32 cellular contexts compared by ENCODE assay signal in genomic region chr7:120189623-120190022, GRCh38.
"Had no signal": no experiment of that assay in that cellular context is flagged by ENCODE, and none has a peak within 500 bp of the region (broad histone marks: within the 10 kb centered on the region; RNA-seq: fewer than 3 reads in every experiment).

No MANE protein-coding gene starts in this region.

- H3K36me3 ChIP-seq: left lung, lower lobe of right lung, neutrophil, ovary, prostate gland, suprapubic skin, thoracic aorta, tibial artery, upper lobe of right lung had no signal

- H3K4me3 Mint-ChIP-seq: immature natural killer cell; naive thymus-derived CD8-positive, alpha-beta T cell; nephron; neural crest cell; stimulated activated naive B cell treated with anti-CD40 and anti-IgM and Interleukin-4, amounts not matched to agents 10 μg/mL and 1 μg/mL and 100 μg/mL, for 72 hours; stimulated activated naive CD8-positive, alpha-beta T cell treated with anti-CD3 and anti-CD28 coated beads, Interleukin-15, Interleukin-2, amounts not matched to agents 100 ng/mL and 50 ng/mL, for 24 hours had no signal

- H3K27me3 Mint-ChIP-seq: naive thymus-derived CD8-positive, alpha-beta T cell; stimulated activated naive B cell treated with anti-CD40 and anti-IgM and Interleukin-4, amounts not matched to agents 10 μg/mL and 1 μg/mL and 100 μg/mL, for 72 hours; stimulated activated naive CD8-positive, alpha-beta T cell treated with anti-CD3 and anti-CD28 coated beads, Interleukin-15, Interleukin-2, amounts not matched to agents 100 ng/mL and 50 ng/mL, for 24 hours had no signal

- H3K27ac Mint-ChIP-seq: immature natural killer cell; naive thymus-derived CD8-positive, alpha-beta T cell; nephron; stimulated activated naive B cell treated with anti-CD40 and anti-IgM and Interleukin-4, amounts not matched to agents 10 μg/mL and 1 μg/mL and 100 μg/mL, for 72 hours; stimulated activated naive CD8-positive, alpha-beta T cell treated with anti-CD3 and anti-CD28 coated beads, Interleukin-15, Interleukin-2, amounts not matched to agents 100 ng/mL and 50 ng/mL, for 24 hours had no signal

- H3K4me1 Mint-ChIP-seq: immature natural killer cell; naive thymus-derived CD8-positive, alpha-beta T cell; nephron; neural crest cell; stimulated activated naive B cell treated with anti-CD40 and anti-IgM and Interleukin-4, amounts not matched to agents 10 μg/mL and 1 μg/mL and 100 μg/mL, for 72 hours had no signal

- H3K36me3 Mint-ChIP-seq: immature natural killer cell; naive thymus-derived CD8-positive, alpha-beta T cell; stimulated activated naive B cell treated with anti-CD40 and anti-IgM and Interleukin-4, amounts not matched to agents 10 μg/mL and 1 μg/mL and 100 μg/mL, for 72 hours had no signal

- FAIRE-seq: islet of Langerhans, kidney, urothelium cell line had no signal

- DNase-seq: hippocampal formation; immature natural killer cell; kidney; left colon; left lung; lower lobe of right lung; mammary epithelial cell; mesenchymal stem cell; naive thymus-derived CD8-positive, alpha-beta T cell; occipital lobe; ovary; retina; right cardiac atrium; stimulated activated CD4-positive, alpha-beta T cell treated with anti-CD3 and anti-CD28 coated beads, Interleukin-12 subunit alpha, Interleukin-12 subunit beta, amount 100 ng/mL, for 4 hours; stimulated activated CD4-positive, alpha-beta T cell treated with anti-CD3 and anti-CD28 coated beads, Interleukin-15, amount 100 ng/mL, for 24 hours; stimulated activated CD4-positive, alpha-beta T cell treated with anti-CD3 and anti-CD28 coated beads, Interleukin-2, amount 100 ng/mL, for 24 hours; stimulated activated CD4-positive, alpha-beta T cell treated with anti-CD3 and anti-CD28 coated beads, Interleukin-4, amount 100 ng/mL, for 1 hour; stimulated activated naive B cell treated with anti-CD40 and anti-IgM and Interleukin-4, amounts not matched to agents 10 μg/mL and 1 μg/mL and 100 μg/mL, for 72 hours; tibial artery; trophoblast cell; upper lobe of right lung had no signal

- H3K27ac ChIP-seq: left lung, lower lobe of right lung, neutrophil, ovary, prostate gland, skin epidermis, suprapubic skin, thoracic aorta, tibial artery, upper lobe of right lung had no signal

- ATAC-seq: left colon; left lung; lower lobe of right lung; naive thymus-derived CD8-positive, alpha-beta T cell; right cardiac atrium; sciatic nerve; stimulated activated naive B cell treated with anti-CD40 and anti-IgM and Interleukin-4, amounts not matched to agents 10 μg/mL and 1 μg/mL and 100 μg/mL, for 72 hours; upper lobe of right lung had no signal

- H3K9me3 ChIP-seq: left lung, lower lobe of right lung, neutrophil, ovary, prostate gland, suprapubic skin, thoracic aorta, tibial artery, upper lobe of right lung had no signal

- H3K27me3 ChIP-seq: left lung, neutrophil, ovary, suprapubic skin, tibial artery, upper lobe of right lung had no signal

- H3K9me3 Mint-ChIP-seq: nephron had no signal

- H3K4me1 ChIP-seq: left lung, lower lobe of right lung, prostate gland, suprapubic skin, upper lobe of right lung had no signal

- H3K4me3 ChIP-seq: left lung, lower lobe of right lung, ovary, prostate gland, skin epidermis, suprapubic skin, thoracic aorta, tibial artery, upper lobe of right lung had no signal
